In the genomic region with DNA sequence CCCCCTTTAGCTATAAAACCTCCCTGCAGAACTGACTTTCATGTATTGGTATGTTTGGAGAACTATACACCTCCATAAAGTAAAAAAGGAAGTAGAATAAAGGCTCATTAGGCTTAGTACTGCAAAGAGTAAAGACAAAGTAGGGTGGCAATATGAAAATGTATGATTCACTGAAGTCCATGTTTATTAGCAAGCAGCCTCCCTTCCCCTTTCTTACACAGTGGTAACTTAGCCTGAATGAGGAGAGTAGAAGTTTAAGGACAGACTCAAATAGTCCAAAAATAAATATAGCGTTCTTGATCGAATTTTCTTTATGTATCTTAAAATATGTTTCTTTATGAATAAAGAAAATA, we compare ENCODE assay signal across 13 cellular contexts. TPM values are rescaled to one million over a fixed set of nuclear protein-coding genes. Genes with fewer than 3 reads are reported as not detected.
DNase-seq lines count a peak whose midpoint lies in the region; ATAC-seq and TF ChIP-seq lines count a peak whose summit lies in the region.
"Had no signal": no experiment of that assay in that cellular context is flagged by ENCODE, and none has a peak within 500 bp of the region (broad histone marks: within the 10 kb centered on the region; RNA-seq: fewer than 3 reads in every experiment).

No MANE protein-coding gene starts in this region.

- H3K27ac ChIP-seq in mesodermal cell (ENCODE audit: low read depth, low read length, severe bottlenecking) (no peak overlapping the region), sigmoid colon (no peak overlapping the region)
- H3K27ac ChIP-seq: epithelial cell of prostate, left ventricle myocardium inferior had no signal

- no CpG with 5 or more reads among the region's 2 CpGs for WGBS in mesodermal cell (ENCODE audit: insufficient coverage in 2 of 2), 2 experiments
- WGBS in sigmoid colon, 2 donors = 64 to 83% methylated on average over 2 of the region's 2 CpGs

- no peak for TF ChIP-seq POLR2A in sigmoid colon (IDR thresholded peaks at IDR 0.05)

- no peak for TF ChIP-seq CTCF in BE2C (IDR thresholded peaks at IDR 0.05; ENCODE audit: low read depth, low read length)
- no peak for TF ChIP-seq CTCF in activated B cell treated with CpG ODN at 0.5 μM for 24 hours (IDR thresholded peaks at IDR 0.05)
- TF ChIP-seq CTCF in sigmoid colon (IDR thresholded peaks at IDR 0.05) = no peak

- peaks cover 30% of the 10 kb centered on the region for H3K4me1 Mint-ChIP-seq in activated B cell treated with CpG ODN at 0.5 μM for 24 hours
- peaks cover 7% of the 10 kb centered on the region for H3K4me1 Mint-ChIP-seq in T-helper 2 cell treated with Interferon-gamma antibody and Interleukin-4, amounts not matched to agents 5 μg/mL and 100 μg/mL, for 36 hours (ENCODE audit: low read depth)

- H3K4me1 ChIP-seq in BE2C (no peaks in the 10 kb centered on the region; the same call in none of the 2 replicates), mesodermal cell (ENCODE audit: control insufficient read depth, insufficient read depth, low read length, poor library complexity, severe bottlenecking) (peaks cover 5% of the 10 kb centered on the region), sigmoid colon (peaks cover 0 to 14% (median 9%) of the 10 kb centered on the region in 4 donors)

- intact Hi-C loops in activated B cell treated with CpG ODN at 0.5 μM for 24 hours (cut with micrococcal nuclease) (loop anchor here (2.0 to 5.0 kb wide), 2 partner anchors 228 to 1887 kb away; partner anchors contain the start of gene ZC3H15), sigmoid colon (cut with DNase I) (no loop called here)

- no peak for TF ChIP-seq EP300 in sigmoid colon (IDR thresholded peaks at IDR 0.05)

- DNase-seq in BE2C = no peak
- peak; percentile 88 to 93 for DNase-seq in Kasumi-1 (lab: John Stamatoyannopoulos, UW)
- no peak for DNase-seq in activated B cell treated with CpG ODN at 0.5 μM for 24 hours
- no peak for DNase-seq in NK-92 (lab: John Stamatoyannopoulos, UW; ENCODE audit: unreplicated experiment)
- no peak for DNase-seq in NCI-H774 (lab: John Stamatoyannopoulos, UW)
- DNase-seq in T-helper 2 cell treated with Interferon-gamma antibody and Interleukin-4, amounts not matched to agents 5 μg/mL and 100 μg/mL, for 36 hours (ENCODE audit: low spot score) = no peak
- DNase-seq in sigmoid colon = no peak
- DNase-seq: activated CD4-positive, CD25-positive, alpha-beta regulatory T cell treated with anti-CD3 and anti-CD28 coated beads, Interleukin-2, amount 50 U/mL, for 72 hours; activated naive CD4-positive, alpha-beta T cell treated with Interleukin-2 at 50 U/mL for 16 hours; left ventricle myocardium inferior; stimulated activated naive CD4-positive, alpha-beta T cell had no signal

- H3K27me3 ChIP-seq in BE2C = no peaks in the 10 kb centered on the region
- peaks cover 0 to 42% (median 3%) of the 10 kb centered on the region in 3 donors for H3K27me3 ChIP-seq in sigmoid colon

- H3K36me3 ChIP-seq in BE2C (no peaks in the 10 kb centered on the region), mesodermal cell (ENCODE audit: control insufficient read depth, insufficient read depth, low read length) (no peaks in the 10 kb centered on the region), sigmoid colon (no peaks in the 10 kb centered on the region)
- H3K36me3 ChIP-seq: left ventricle myocardium inferior had no signal

- peak overlapping the region; percentile 87 for H3K4me3 ChIP-seq in BE2C (ENCODE audit: low read depth, low read length)
- H3K4me3 ChIP-seq in mesodermal cell (ENCODE audit: extremely low read depth, insufficient read depth, low read length, poor library complexity, severe bottlenecking) = peak overlapping the region; percentile 64
- H3K4me3 ChIP-seq in sigmoid colon = peak overlapping the region in 1 of 4 donors; percentile 59

- peaks cover 14% of the 10 kb centered on the region for H3K27me3 Mint-ChIP-seq in activated B cell treated with CpG ODN at 0.5 μM for 24 hours
- peaks cover 42% of the 10 kb centered on the region for H3K27me3 Mint-ChIP-seq in T-helper 2 cell treated with Interferon-gamma antibody and Interleukin-4, amounts not matched to agents 5 μg/mL and 100 μg/mL, for 36 hours (ENCODE audit: low read depth)

- CTCF ChIA-PET in activated B cell treated with CpG ODN at 0.5 μM for 24 hours (lab: Charles Lee) = no interaction called here

- peaks cover 6% of the 10 kb centered on the region for H3K9me3 Mint-ChIP-seq in activated B cell treated with CpG ODN at 0.5 μM for 24 hours
- no peaks in the 10 kb centered on the region for H3K9me3 Mint-ChIP-seq in T-helper 2 cell treated with Interferon-gamma antibody and Interleukin-4, amounts not matched to agents 5 μg/mL and 100 μg/mL, for 36 hours

- no peak overlapping the region for H3K27ac Mint-ChIP-seq in activated B cell treated with CpG ODN at 0.5 μM for 24 hours
- no peak overlapping the region for H3K27ac Mint-ChIP-seq in T-helper 2 cell treated with Interferon-gamma antibody and Interleukin-4, amounts not matched to agents 5 μg/mL and 100 μg/mL, for 36 hours

- peak overlapping the region; percentile 78 for H3K4me3 Mint-ChIP-seq in activated B cell treated with CpG ODN at 0.5 μM for 24 hours
- H3K4me3 Mint-ChIP-seq in T-helper 2 cell treated with Interferon-gamma antibody and Interleukin-4, amounts not matched to agents 5 μg/mL and 100 μg/mL, for 36 hours = no peak overlapping the region

- POLR2A ChIA-PET in activated B cell treated with CpG ODN at 0.5 μM for 24 hours (lab: Charles Lee) = interaction anchor here (1.0 kb wide), 1 partner anchor 46 kb away, joined by 3 read pairs; no protein-coding TSS in a partner anchor

- peaks cover 2% of the 10 kb centered on the region for H3K36me3 Mint-ChIP-seq in activated B cell treated with CpG ODN at 0.5 μM for 24 hours (ENCODE audit: low read depth)
- H3K36me3 Mint-ChIP-seq in T-helper 2 cell treated with Interferon-gamma antibody and Interleukin-4, amounts not matched to agents 5 μg/mL and 100 μg/mL, for 36 hours (ENCODE audit: low read depth) = no peaks in the 10 kb centered on the region

- no peak for ATAC-seq in activated B cell treated with CpG ODN at 0.5 μM for 24 hours (ENCODE audit: low read depth)

- H3K9me3 ChIP-seq in BE2C = no peaks in the 10 kb centered on the region
- no peaks in the 10 kb centered on the region for H3K9me3 ChIP-seq in mesodermal cell (ENCODE audit: control insufficient read depth, low read length)
- no peaks in the 10 kb centered on the region for H3K9me3 ChIP-seq in sigmoid colon
- H3K9me3 ChIP-seq: left ventricle myocardium inferior had no signal

RNA-seq across cellular contexts. Expression of gene ZNF804A, which starts 1.5 kb away (rescaled TPM):
- polyA plus RNA-seq in BE2C (2012; ENCODE audit: insufficient read depth, insufficient read length, low read depth) = 16.7 TPM
- 1.8 and 2.3 TPM in 2 replicates for total RNA-seq in activated B cell treated with CpG ODN at 0.5 μM for 24 hours
- polyA plus RNA-seq in mesodermal cell (2013, experiment 1 of 2) = 3.5 TPM
- 3.7 TPM for polyA plus RNA-seq in mesodermal cell (2013, experiment 2 of 2)
- total RNA-seq in sigmoid colon = 1 to 10 TPM in 1 of 4 donors, under 1 TPM in 3; 0.14 to 1.1 (median 0.30) TPM
- under 1 TPM in 1 of 3 donors, not detected in 2; 0.31 TPM for polyA plus RNA-seq in sigmoid colon
- total RNA-seq: left ventricle myocardium inferior had no signal

Comparison
In these comparisons a context has a peak if more than half of its experiments do, and no peak if none do; other contexts are left out.
1. DNase-seq: peak in Kasumi-1 (2 of 2); none in BE2C (single experiment), activated B cell treated with CpG ODN at 0.5 μM for 24 hours (single experiment), NK-92 (single experiment), NCI-H774 (single experiment), T-helper 2 cell treated with Interferon-gamma antibody and Interleukin-4, amounts not matched to agents 5 μg/mL and 100 μg/mL, for 36 hours (single experiment) and sigmoid colon (single experiment).